In genomic region chr10:120436431-120437142, GRCh38 we compare ENCODE assay signal across 19 cellular contexts. TPM values are rescaled to one million over a fixed set of nuclear protein-coding genes. Genes with fewer than 3 reads are reported as not detected.
A peak's percentile ranks its signal among the peaks of the same experiment; 100 is the strongest.
DNase-seq lines count a peak whose midpoint lies in the region; ATAC-seq and TF ChIP-seq lines count a peak whose summit lies in the region.
"Had no signal": no experiment of that assay in that cellular context is flagged by ENCODE, and none has a peak within 500 bp of the region (broad histone marks: within the 10 kb centered on the region; RNA-seq: fewer than 3 reads in every experiment).

No MANE protein-coding gene starts in this region.

- no peaks in the 10 kb centered on the region for H3K27me3 ChIP-seq in SK-N-SH (ENCODE audit: insufficient read depth)
- peaks cover 10% of the 10 kb centered on the region for H3K27me3 ChIP-seq in foreskin keratinocyte
- peaks cover 3% of the 10 kb centered on the region; the same call in 1 of the 2 replicates for H3K27me3 ChIP-seq in Caco-2 (replicated peaks; ENCODE audit: control insufficient read depth, insufficient read depth, low read length)
- H3K27me3 ChIP-seq: SJSA1 had no signal

- no peak overlapping the region for H3K4me3 Mint-ChIP-seq in Caco-2 (ENCODE audit: unreplicated experiment)

- TF ChIP-seq RAD21 in SK-N-SH (IDR thresholded peaks at IDR 0.05; ENCODE audit: low read length): peak; percentile 35; the same call in 1 of the 2 replicates

- no peaks in the 10 kb centered on the region for H3K79me2 ChIP-seq in SK-N-SH (ENCODE audit: insufficient read depth)

- no peaks in the 10 kb centered on the region for H3K4me1 Mint-ChIP-seq in Caco-2 (ENCODE audit: low read depth, unreplicated experiment)

- H3K4me1 ChIP-seq in HEK293 (ENCODE audit: control insufficient read depth, insufficient read depth, low read length): no peaks in the 10 kb centered on the region
- peaks cover 6 to 8% of the 10 kb centered on the region in 2 experiments; a peak in 1 of 4 replicates for H3K4me1 ChIP-seq in SK-N-SH (ENCODE audit: control insufficient read depth in 1 of 2, insufficient read depth in 2 of 2, low read depth in 1 of 2, low read length in 1 of 2)
- H3K4me1 ChIP-seq in foreskin keratinocyte: no peaks in the 10 kb centered on the region
- H3K4me1 ChIP-seq in Caco-2: no peaks in the 10 kb centered on the region
- H3K4me1 ChIP-seq: sigmoid colon, SJSA1 had no signal

- H3K27ac ChIP-seq in HEK293 (ENCODE audit: extremely low read depth, low read depth, low read length): no peak overlapping the region
- peak overlapping the region in 1 of 2 experiments; percentile 48; a peak in 1 of 4 replicates for H3K27ac ChIP-seq in SK-N-SH (ENCODE audit: low read depth in 2 of 2, low read length in 1 of 2)
- no peak overlapping the region for H3K27ac ChIP-seq in foreskin keratinocyte
- H3K27ac ChIP-seq: neutrophil, sigmoid colon, SJSA1 had no signal

- no peak overlapping the region for H2AFZ ChIP-seq in SK-N-SH (ENCODE audit: low read depth)

- no peaks in the 10 kb centered on the region for H3K36me3 ChIP-seq in HEK293 (ENCODE audit: control insufficient read depth in 2 of 2, insufficient read depth in 1 of 2, low read length in 2 of 2)
- no peaks in the 10 kb centered on the region for H3K36me3 ChIP-seq in SK-N-SH (replicated peaks in 1 of 2; ENCODE audit: control insufficient read depth in 1 of 2, insufficient read depth in 2 of 2, low read length in 1 of 2)
- no peaks in the 10 kb centered on the region for H3K36me3 ChIP-seq in Caco-2 (ENCODE audit: control insufficient read depth, insufficient read depth, low read length)
- H3K36me3 ChIP-seq: neutrophil, sigmoid colon, SJSA1 had no signal

- H3K27ac Mint-ChIP-seq in Caco-2 (ENCODE audit: unreplicated experiment): no peak overlapping the region

- ATAC-seq in foreskin keratinocyte: peak; percentile 69
- no peak for ATAC-seq in left ventricle myocardium superior
- no peak for ATAC-seq in HG03457 (IDR thresholded peaks at IDR 0.05; ENCODE audit: unreplicated experiment)

- H3K9ac ChIP-seq in SK-N-SH: no peak overlapping the region

- WGBS in SK-N-SH (ENCODE audit: low lambda C conversion rate): 81% methylated on average over 7 of the region's 7 CpGs

- TF ChIP-seq EP300 in SK-N-SH (IDR thresholded peaks at IDR 0.05; ENCODE audit: borderline replicate concordance in 1 of 2, low read depth in 1 of 2, low read length in 1 of 2): no peak

- no peaks in the 10 kb centered on the region for H3K9me2 ChIP-seq in SK-N-SH

- TF ChIP-seq CTCF in AG10803 (conservative IDR thresholded peaks at IDR 0.05; ENCODE audit: low read length): peak; percentile 21; the same call in 1 of the 2 replicates
- peak; percentile 24; the same call in 1 of the 2 replicates for TF ChIP-seq CTCF in HEK293 (tag by site-specific recombination; IDR thresholded peaks at IDR 0.05)
- TF ChIP-seq CTCF in SK-N-SH (IDR thresholded peaks at IDR 0.05): peak; percentile 32
- TF ChIP-seq CTCF in foreskin keratinocyte (conservative IDR thresholded peaks at IDR 0.05): peak; percentile 33
- no peak for TF ChIP-seq CTCF in Caco-2 (IDR thresholded peaks at IDR 0.05; ENCODE audit: insufficient read depth in 1 of 2, low read depth in 1 of 2, low read length in 1 of 2, severe bottlenecking in 1 of 2, unreplicated experiment in 1 of 2)

- H3F3A ChIP-seq in SK-N-SH (replicated peaks; ENCODE audit: insufficient read depth): peaks cover 4% of the 10 kb centered on the region

- BruUV-seq in Caco-2 (replicated peaks; lab: Mats Ljungman, UMichigan): no TSS peak

- intact Hi-C loops in Caco-2 (cut with micrococcal nuclease; ENCODE audit: unreplicated experiment): no loop called here
- intact Hi-C loops in left ventricle myocardium superior (cut with micrococcal nuclease): no loop called here

- POLR2A ChIA-PET in HEK293 (lab: Yijun Ruan, JAX): interaction anchor here (0.7 kb wide), 1 partner anchor 121 kb away, joined by 5 read pairs; no protein-coding TSS in a partner anchor
- POLR2A ChIA-PET in SK-N-SH (lab: Yijun Ruan, JAX): no interaction called here
- POLR2A ChIA-PET in Caco-2 (lab: Charles Lee): no interaction called here

- no peaks in the 10 kb centered on the region for H3K9me3 Mint-ChIP-seq in Caco-2 (ENCODE audit: unreplicated experiment)

- H3K4me2 ChIP-seq in SK-N-SH: no peak overlapping the region

- no peaks in the 10 kb centered on the region for H4K20me1 ChIP-seq in SK-N-SH (ENCODE audit: insufficient read depth)

- CTCF ChIA-PET in HEK293 (lab: Yijun Ruan, JAX): interaction anchor here (0.6 to 0.7 kb wide), 2 partner anchors 121 to 380 kb away, joined by 3 read pairs; no protein-coding TSS in a partner anchor
- CTCF ChIA-PET in SK-N-SH (lab: Yijun Ruan, JAX): no interaction called here
- CTCF ChIA-PET in Caco-2 (lab: Charles Lee): no interaction called here

- H3K27me3 Mint-ChIP-seq in Caco-2 (ENCODE audit: insufficient read depth, unreplicated experiment): peaks cover 14% of the 10 kb centered on the region

- DNase-seq in AG10803 (ENCODE audit: low read depth) (no peak), SK-N-SH (no peak), foreskin keratinocyte (peak in 1 of 2 donors; percentile 47), Caco-2 (no peak), left ventricle myocardium superior (no peak), DMS114 treated with DMSO at 0.1 percent for 48 hours (lab: John Stamatoyannopoulos, UW; ENCODE audit: unreplicated experiment) (no peak)
- DNase-seq: activated CD4-positive, alpha-beta T cell treated with anti-CD3 and anti-CD28 coated beads for 4 hours; activated CD8-positive, alpha-beta memory T cell treated with anti-CD3 and anti-CD28 coated beads, Interleukin-2, amount 50 U/mL, for 4 hours; activated naive CD4-positive, alpha-beta T cell; anterior cingulate cortex; cortex of kidney; Kasumi-1; mesenchymal stem cell; NCI-H1417; sigmoid colon had no signal

- no peaks in the 10 kb centered on the region for H3K9me3 ChIP-seq in HEK293 (ENCODE audit: control insufficient read depth, insufficient read depth, low read depth, low read length)
- H3K9me3 ChIP-seq in SK-N-SH: no peaks in the 10 kb centered on the region
- H3K9me3 ChIP-seq in Caco-2: no peaks in the 10 kb centered on the region
- H3K9me3 ChIP-seq: neutrophil, sigmoid colon, SJSA1 had no signal

- H3K4me3 ChIP-seq in AG10803 (ENCODE audit: low read length): no peak overlapping the region
- no peak overlapping the region for H3K4me3 ChIP-seq in HEK293 (ENCODE audit: low read depth, low read length)
- no peak overlapping the region for H3K4me3 ChIP-seq in SK-N-SH (ENCODE audit: low read depth in 2 of 2, low read length in 1 of 2)
- H3K4me3 ChIP-seq in Caco-2 (ENCODE audit: low read depth, low read length): no peak overlapping the region
- H3K4me3 ChIP-seq: sigmoid colon, SJSA1 had no signal

- H3K36me3 Mint-ChIP-seq in Caco-2 (ENCODE audit: insufficient read depth, unreplicated experiment): no peaks in the 10 kb centered on the region

TF ChIP-seq in HEK293, 187 proteins besides CTCF, POLR2A, EP300 and RAD21 (continues in another document):
- TF ChIP-seq, protein P1, sequence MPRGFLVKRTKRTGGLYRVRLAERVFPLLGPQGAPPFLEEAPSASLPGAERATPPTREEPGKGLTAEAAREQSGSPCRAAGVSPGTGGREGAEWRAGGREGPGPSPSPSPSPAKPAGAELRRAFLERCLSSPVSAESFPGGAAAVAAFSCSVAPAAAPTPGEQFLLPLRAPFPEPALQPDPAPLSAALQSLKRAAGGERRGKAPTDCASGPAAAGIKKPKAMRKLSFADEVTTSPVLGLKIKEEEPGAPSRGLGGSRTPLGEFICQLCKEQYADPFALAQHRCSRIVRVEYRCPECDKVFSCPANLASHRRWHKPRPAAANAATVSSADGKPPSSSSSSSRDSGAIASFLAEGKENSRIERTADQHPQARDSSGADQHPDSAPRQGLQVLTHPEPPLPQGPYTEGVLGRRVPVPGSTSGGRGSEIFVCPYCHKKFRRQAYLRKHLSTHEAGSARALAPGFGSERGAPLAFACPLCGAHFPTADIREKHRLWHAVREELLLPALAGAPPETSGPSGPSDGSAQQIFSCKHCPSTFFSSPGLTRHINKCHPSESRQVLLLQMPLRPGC (tag by site-specific recombination; IDR thresholded peaks at IDR 0.05): no peak

TF ChIP-seq in SK-N-SH, 30 proteins besides CTCF, POLR2A, EP300 and RAD21 (continues in another document):
- TF ChIP-seq, protein P2, sequence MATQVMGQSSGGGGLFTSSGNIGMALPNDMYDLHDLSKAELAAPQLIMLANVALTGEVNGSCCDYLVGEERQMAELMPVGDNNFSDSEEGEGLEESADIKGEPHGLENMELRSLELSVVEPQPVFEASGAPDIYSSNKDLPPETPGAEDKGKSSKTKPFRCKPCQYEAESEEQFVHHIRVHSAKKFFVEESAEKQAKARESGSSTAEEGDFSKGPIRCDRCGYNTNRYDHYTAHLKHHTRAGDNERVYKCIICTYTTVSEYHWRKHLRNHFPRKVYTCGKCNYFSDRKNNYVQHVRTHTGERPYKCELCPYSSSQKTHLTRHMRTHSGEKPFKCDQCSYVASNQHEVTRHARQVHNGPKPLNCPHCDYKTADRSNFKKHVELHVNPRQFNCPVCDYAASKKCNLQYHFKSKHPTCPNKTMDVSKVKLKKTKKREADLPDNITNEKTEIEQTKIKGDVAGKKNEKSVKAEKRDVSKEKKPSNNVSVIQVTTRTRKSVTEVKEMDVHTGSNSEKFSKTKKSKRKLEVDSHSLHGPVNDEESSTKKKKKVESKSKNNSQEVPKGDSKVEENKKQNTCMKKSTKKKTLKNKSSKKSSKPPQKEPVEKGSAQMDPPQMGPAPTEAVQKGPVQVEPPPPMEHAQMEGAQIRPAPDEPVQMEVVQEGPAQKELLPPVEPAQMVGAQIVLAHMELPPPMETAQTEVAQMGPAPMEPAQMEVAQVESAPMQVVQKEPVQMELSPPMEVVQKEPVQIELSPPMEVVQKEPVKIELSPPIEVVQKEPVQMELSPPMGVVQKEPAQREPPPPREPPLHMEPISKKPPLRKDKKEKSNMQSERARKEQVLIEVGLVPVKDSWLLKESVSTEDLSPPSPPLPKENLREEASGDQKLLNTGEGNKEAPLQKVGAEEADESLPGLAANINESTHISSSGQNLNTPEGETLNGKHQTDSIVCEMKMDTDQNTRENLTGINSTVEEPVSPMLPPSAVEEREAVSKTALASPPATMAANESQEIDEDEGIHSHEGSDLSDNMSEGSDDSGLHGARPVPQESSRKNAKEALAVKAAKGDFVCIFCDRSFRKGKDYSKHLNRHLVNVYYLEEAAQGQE (IDR thresholded peaks at IDR 0.05; ENCODE audit: low read depth, low read length): no peak

RNA-seq across cellular contexts. Expression of gene PLPP4, which starts 20.4 kb away (rescaled TPM):
- polyA plus RNA-seq in SK-N-SH (2012; rRNA removed): 27.9 and 30.3 TPM in 2 replicates
- polyA plus RNA-seq in SK-N-SH (2012; cell fraction: cytosol; rRNA removed): 20.8 and 24.0 TPM in 2 replicates
- polyA plus RNA-seq in SK-N-SH (2012; cell fraction: nucleus; rRNA removed): 30.8 and 38.2 TPM in 2 replicates
- 0.31 and 0.35 TPM in 2 replicates for total RNA-seq in foreskin keratinocyte
- 0.18 and 0.34 TPM in 2 replicates for polyA plus RNA-seq in foreskin keratinocyte
- 0.56 and 0.61 TPM in 2 replicates for total RNA-seq in Caco-2 (2022)
- total RNA-seq in left ventricle myocardium superior: not detected

Comparison
In these comparisons a context has a peak if more than half of its experiments do, and no peak if none do; other contexts are left out.
1. CTCF ChIP-seq: peak in AG10803 (single experiment), HEK293 (single experiment), SK-N-SH (single experiment) and foreskin keratinocyte (single experiment); none in Caco-2 (0 of 2).